ENCODE assay signal across 7 cellular contexts in the genomic region with DNA sequence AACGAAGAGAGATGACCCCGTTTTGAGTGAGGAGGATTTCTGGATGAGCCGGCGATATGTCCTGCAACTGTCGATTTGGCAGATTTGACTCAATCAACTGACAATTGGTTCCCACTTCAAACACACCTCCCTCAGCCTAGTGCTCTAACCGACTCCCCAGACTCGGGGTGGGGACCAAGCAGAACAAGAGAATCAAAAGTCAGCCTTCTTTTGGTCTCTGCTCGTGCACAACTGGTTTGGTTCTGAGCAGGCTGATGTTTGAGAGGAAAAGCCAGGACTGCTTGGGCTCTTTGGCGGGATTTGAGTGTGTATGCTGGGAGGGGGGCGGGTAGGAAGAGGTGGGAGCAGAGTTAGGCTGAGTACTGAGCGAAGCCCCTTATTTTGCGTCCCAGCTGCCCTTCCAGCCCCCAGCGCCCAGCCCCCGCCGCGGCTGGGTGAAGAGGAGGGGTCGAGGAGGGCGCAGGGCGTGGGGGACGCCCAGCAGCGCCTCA.
A peak's percentile ranks its signal among the peaks of the same experiment; 100 is the strongest.
DNase-seq lines count a peak whose midpoint lies in the region; ATAC-seq, FAIRE-seq and TF ChIP-seq lines count a peak whose summit lies in the region.

No MANE protein-coding gene starts in this region.

- H3K27ac Mint-ChIP-seq in natural killer cell: no peak overlapping the region

- H3K27me3 ChIP-seq in HAP-1 (ENCODE audit: low read depth): no peaks in the 10 kb centered on the region

- no peak for DNase-seq in GM12891 (ENCODE audit: insufficient read length, low spot score)
- peak in 1 of 2 experiments; percentile 72 for DNase-seq in HAP-1 (ENCODE audit: low spot score in 2 of 2)
- peak; percentile 65 for DNase-seq in NCI-H774 (lab: John Stamatoyannopoulos, UW)
- no peak for DNase-seq in epithelial cell of proximal tubule (ENCODE audit: low read depth)
- DNase-seq in natural killer cell: no peak
- DNase-seq in islet precursor cell: no peak

- no peak for ATAC-seq in natural killer cell
- ATAC-seq in GM18861 (IDR thresholded peaks at IDR 0.05; ENCODE audit: unreplicated experiment): no peak

- H3K4me3 ChIP-seq in HAP-1 (peak overlapping the region; percentile 80), epithelial cell of proximal tubule (ENCODE audit: low read depth, low read length) (peak overlapping the region; percentile 56)

- H3K4me3 Mint-ChIP-seq in natural killer cell: peak overlapping the region; percentile 66

- in situ Hi-C loops in HAP-1 (cut with MboI; ENCODE audit: low sequenced_read_pairs): no loop called here

- peaks cover 27% of the 10 kb centered on the region for H3K4me1 ChIP-seq in HAP-1

- H3K36me3 ChIP-seq in HAP-1 (replicated peaks): no peaks in the 10 kb centered on the region

- H3K9me3 Mint-ChIP-seq in natural killer cell: no peaks in the 10 kb centered on the region

- TF ChIP-seq CTCF in epithelial cell of proximal tubule (conservative IDR thresholded peaks at IDR 0.05; ENCODE audit: low read depth, low read length) (no peak), natural killer cell (IDR thresholded peaks at IDR 0.05) (no peak)

- H3K36me3 Mint-ChIP-seq in natural killer cell: no peaks in the 10 kb centered on the region

- peaks cover 11 to 15% of the 10 kb centered on the region in 2 donors for H3K4me1 Mint-ChIP-seq in natural killer cell

- intact Hi-C loops in natural killer cell (cut with micrococcal nuclease): no loop called here

- no peaks in the 10 kb centered on the region for H3K9me3 ChIP-seq in HAP-1

- TF ChIP-seq POLR2A in GM12891 (IDR thresholded peaks at IDR 0.05; ENCODE audit: low read depth, low read length): no peak

- peaks cover 20 to 70% of the 10 kb centered on the region in 2 donors for H3K27me3 Mint-ChIP-seq in natural killer cell (ENCODE audit: low read depth in 2 of 2)

- peak; percentile 79 for FAIRE-seq in GM12891 (lab: Jason Lieb, UNC)

TF ChIP-seq in GM12891, 5 proteins besides CTCF, POLR2A, EP300 and RAD21:
- no peak for TF ChIP-seq POU2F2 (IDR thresholded peaks at IDR 0.05; ENCODE audit: low read depth, low read length)
- TF ChIP-seq TAF1 (IDR thresholded peaks at IDR 0.05; ENCODE audit: low read depth, low read length): no peak
- no peak for TF ChIP-seq PAX5 (IDR thresholded peaks at IDR 0.05; ENCODE audit: insufficient read depth, low read length, severe bottlenecking)
